24 cellular contexts compared by ENCODE assay signal in the genomic region with DNA sequence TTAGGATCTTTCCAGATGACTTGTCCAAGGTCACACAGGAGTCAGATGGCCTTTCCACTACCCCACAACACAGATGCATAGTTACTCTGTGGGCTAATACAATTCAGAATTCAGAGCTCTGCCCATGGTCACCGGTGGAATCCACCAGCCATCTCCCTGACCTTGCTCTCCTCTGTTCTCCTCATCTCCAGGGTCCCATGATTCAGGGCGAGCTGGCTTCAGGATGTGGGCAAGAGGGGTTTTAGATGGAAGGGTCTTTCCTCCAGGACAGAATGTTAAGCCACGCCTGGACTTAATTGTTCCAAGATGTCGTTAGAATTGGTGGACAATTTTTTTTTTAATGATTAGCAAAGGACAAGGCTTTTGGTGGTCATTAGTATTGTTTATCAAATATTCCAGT.
A peak's percentile ranks its signal among the peaks of the same experiment; 100 is the strongest.
DNase-seq lines count a peak whose midpoint lies in the region; ATAC-seq and TF ChIP-seq lines count a peak whose summit lies in the region.
"Had no signal": no experiment of that assay in that cellular context is flagged by ENCODE, and none has a peak within 500 bp of the region (broad histone marks: within the 10 kb centered on the region; RNA-seq: fewer than 3 reads in every experiment).

No MANE protein-coding gene starts in this region.

- H4K20me1 ChIP-seq in osteoblast (ENCODE audit: insufficient read depth, low read length) = no peaks in the 10 kb centered on the region
- H4K20me1 ChIP-seq: BLaER1 had no signal

- H3K4me2 ChIP-seq in osteoblast (ENCODE audit: insufficient read depth, low read length) = no peak overlapping the region
- H3K4me2 ChIP-seq: BLaER1 had no signal

- H3K36me3 ChIP-seq in osteoblast (ENCODE audit: insufficient read depth, low read length) = no peaks in the 10 kb centered on the region
- H3K36me3 ChIP-seq: BE2C, BLaER1 had no signal

- H3K4me1 Mint-ChIP-seq in chondrocyte (ENCODE audit: low read depth) = no peaks in the 10 kb centered on the region
- no peaks in the 10 kb centered on the region for H3K4me1 Mint-ChIP-seq in activated naive CD8-positive, alpha-beta T cell treated with anti-CD3 and anti-CD28 coated beads, Interleukin-2, amount 50 U/mL, for 24 hours
- H3K4me1 Mint-ChIP-seq: CD4-positive, alpha-beta memory T cell; CD4-positive, CD25-positive, alpha-beta regulatory T cell; CD8-positive, alpha-beta memory T cell had no signal

- H3K27me3 Mint-ChIP-seq in chondrocyte (ENCODE audit: low read depth) = no peaks in the 10 kb centered on the region
- no peaks in the 10 kb centered on the region for H3K27me3 Mint-ChIP-seq in activated naive CD8-positive, alpha-beta T cell treated with anti-CD3 and anti-CD28 coated beads, Interleukin-2, amount 50 U/mL, for 24 hours
- H3K27me3 Mint-ChIP-seq: CD8-positive, alpha-beta memory T cell had no signal

- ATAC-seq in activated naive CD8-positive, alpha-beta T cell treated with anti-CD3 and anti-CD28 coated beads, Interleukin-2, amount 50 U/mL, for 24 hours = no peak
- ATAC-seq in GM21381 (IDR thresholded peaks at IDR 0.05; ENCODE audit: unreplicated experiment) = no peak
- ATAC-seq in GM21717 (IDR thresholded peaks at IDR 0.05; ENCODE audit: unreplicated experiment) = no peak
- ATAC-seq: GM12878 had no signal

- no peaks in the 10 kb centered on the region for H3K27me3 ChIP-seq in osteoblast (ENCODE audit: insufficient read depth, low read length)
- H3K27me3 ChIP-seq: BE2C, BLaER1 had no signal

- H3K4me3 ChIP-seq in foreskin fibroblast (ENCODE audit: low read depth in 1 of 2, low read length in 2 of 2) = no peak overlapping the region
- no peak overlapping the region for H3K4me3 ChIP-seq in osteoblast (ENCODE audit: insufficient read depth, low read length)
- H3K4me3 ChIP-seq: BLaER1, GM12878 had no signal

- H3K79me2 ChIP-seq in osteoblast (ENCODE audit: insufficient read depth, low read length) = no peaks in the 10 kb centered on the region

- peaks cover 5% of the 10 kb centered on the region for H3K9me3 Mint-ChIP-seq in chondrocyte (ENCODE audit: low read depth)
- peaks cover 4% of the 10 kb centered on the region for H3K9me3 Mint-ChIP-seq in activated naive CD8-positive, alpha-beta T cell treated with anti-CD3 and anti-CD28 coated beads, Interleukin-2, amount 50 U/mL, for 24 hours

- H3K9me3 ChIP-seq in osteoblast (ENCODE audit: low read depth, low read length) = no peaks in the 10 kb centered on the region
- H3K9me3 ChIP-seq: BE2C had no signal

- H2AFZ ChIP-seq in osteoblast (ENCODE audit: low read length) = no peak overlapping the region

- DNase-seq in chondrocyte (ENCODE audit: low spot score) (peak; percentile 46), foreskin fibroblast (peak; percentile 72 to 79), osteoblast (ENCODE audit: insufficient read length, low spot score, missing footprints) (peak; percentile 51)
- DNase-seq in activated naive CD8-positive, alpha-beta T cell treated with anti-CD3 and anti-CD28 coated beads, Interleukin-2, amount 50 U/mL, for 24 hours = no peak
- DNase-seq: 8988T; ACHN; BE2C; C1 segment of cervical spinal cord; CD4-positive, alpha-beta memory T cell; CD4-positive, CD25-positive, alpha-beta regulatory T cell; CD8-positive, alpha-beta memory T cell; COR-L47; DMS 273 treated with DMSO at 0.1 percent for 48 hours; DMS153; DMS53; DMS79; DND-41; EL; GDM1 had no signal

- no peak overlapping the region for H3K4me3 Mint-ChIP-seq in chondrocyte (ENCODE audit: unreplicated experiment)
- H3K4me3 Mint-ChIP-seq in activated naive CD8-positive, alpha-beta T cell treated with anti-CD3 and anti-CD28 coated beads, Interleukin-2, amount 50 U/mL, for 24 hours = no peak overlapping the region
- H3K4me3 Mint-ChIP-seq: CD14-positive monocyte; CD4-positive, alpha-beta memory T cell; CD4-positive, CD25-positive, alpha-beta regulatory T cell; CD8-positive, alpha-beta memory T cell had no signal

- peaks cover 2% of the 10 kb centered on the region for H3K36me3 Mint-ChIP-seq in chondrocyte (ENCODE audit: low read depth)
- no peaks in the 10 kb centered on the region for H3K36me3 Mint-ChIP-seq in activated naive CD8-positive, alpha-beta T cell treated with anti-CD3 and anti-CD28 coated beads, Interleukin-2, amount 50 U/mL, for 24 hours (ENCODE audit: low read depth)
- H3K36me3 Mint-ChIP-seq: CD14-positive monocyte; CD4-positive, alpha-beta memory T cell; CD4-positive, CD25-positive, alpha-beta regulatory T cell had no signal

- H3K4me1 ChIP-seq in osteoblast (ENCODE audit: insufficient read depth, low read length) = no peaks in the 10 kb centered on the region
- H3K4me1 ChIP-seq: BE2C, BLaER1 had no signal

- TF ChIP-seq CTCF in chondrocyte (IDR thresholded peaks at IDR 0.05) (no peak), foreskin fibroblast (IDR thresholded peaks at IDR 0.05; ENCODE audit: low read depth, low read length) (no peak), osteoblast (IDR thresholded peaks at IDR 0.05; ENCODE audit: extremely low read depth, low read depth, low read length) (no peak)

- H3K27ac Mint-ChIP-seq in chondrocyte (ENCODE audit: unreplicated experiment) = no peak overlapping the region
- H3K27ac Mint-ChIP-seq in activated naive CD8-positive, alpha-beta T cell treated with anti-CD3 and anti-CD28 coated beads, Interleukin-2, amount 50 U/mL, for 24 hours = no peak overlapping the region
- H3K27ac Mint-ChIP-seq: CD14-positive monocyte; CD4-positive, alpha-beta memory T cell; CD4-positive, CD25-positive, alpha-beta regulatory T cell had no signal

- no peak overlapping the region for H3K27ac ChIP-seq in osteoblast (ENCODE audit: low read depth, low read length)
- H3K27ac ChIP-seq: BLaER1 had no signal
